In the genomic region with DNA sequence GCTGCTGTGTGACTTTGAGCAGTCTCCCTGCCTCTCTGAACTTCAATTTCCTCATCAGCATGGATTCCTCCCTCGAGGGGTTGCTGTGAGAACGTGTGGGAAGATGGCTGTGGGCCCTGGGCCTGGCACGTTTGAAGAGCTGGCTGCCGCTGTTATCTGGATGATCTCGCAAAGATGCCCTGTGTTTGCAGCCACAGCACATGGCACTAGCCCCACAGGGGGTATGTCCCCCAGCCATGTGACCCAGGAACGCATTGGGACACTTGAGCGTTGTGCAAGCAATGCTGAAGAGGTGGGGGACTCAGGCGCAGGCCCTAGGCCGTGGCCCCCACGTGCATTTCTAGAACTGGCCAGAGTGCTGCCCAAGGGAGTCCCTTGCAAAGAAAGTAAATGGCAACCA, we compare ENCODE assay signal across 32 cellular contexts.
"Had no signal": no experiment of that assay in that cellular context is flagged by ENCODE, and none has a peak within 500 bp of the region (broad histone marks: within the 10 kb centered on the region; RNA-seq: fewer than 3 reads in every experiment).

No MANE protein-coding gene starts in this region.

- H3K9me3 ChIP-seq: adrenal gland, MG63, Peyer's patch, SJSA1 had no signal

- H3K9me3 Mint-ChIP-seq: activated CD4-positive, alpha-beta T cell treated with anti-CD3 and anti-CD28 coated beads, Interleukin-2, amount 10 ng/mL, durations not matched to agents 7 days and 5 days; activated naive CD4-positive, alpha-beta T cell treated with anti-CD3 and anti-CD28 coated beads, Interleukin-2, amount 50 U/mL, for 72 hours; activated T-cell treated with anti-CD3 and anti-CD28 coated beads, Interleukin-2, amount 50 U/mL, for 24 hours; activated T-helper 2 cell treated with anti-CD3 and anti-CD28 coated beads, Interferon-gamma antibody, Interleukin-2, Interleukin-4, amounts not matched to agents 10 μg/mL and 5 μg/mL and 100 μg/mL, durations not matched to agents 14 hours and 24 hours and 36 hours; central memory CD8-positive, alpha-beta T cell had no signal

- H3K27ac Mint-ChIP-seq: activated CD4-positive, alpha-beta T cell treated with anti-CD3 and anti-CD28 coated beads, Interleukin-2, amount 10 ng/mL, durations not matched to agents 7 days and 5 days; activated CD8-positive, alpha-beta T cell treated with anti-CD3 and anti-CD28 coated beads, Interleukin-2, amount 10 ng/mL, durations not matched to agents 7 days and 5 days; activated naive CD4-positive, alpha-beta T cell treated with anti-CD3 and anti-CD28 coated beads, Interleukin-2, amount 50 U/mL, for 72 hours; activated T-cell treated with anti-CD3 and anti-CD28 coated beads, Interleukin-2, amount 50 U/mL, for 24 hours; activated T-helper 2 cell treated with anti-CD3 and anti-CD28 coated beads, Interferon-gamma antibody, Interleukin-2, Interleukin-4, amounts not matched to agents 10 μg/mL and 5 μg/mL and 100 μg/mL, durations not matched to agents 14 hours and 24 hours and 36 hours had no signal

- H3K4me1 ChIP-seq: adrenal gland, Peyer's patch, SJSA1 had no signal

- DNase-seq: activated CD4-positive, alpha-beta T cell treated with anti-CD3 and anti-CD28 coated beads, Interleukin-2, amount 10 ng/mL, durations not matched to agents 7 days and 5 days; activated CD4-positive, alpha-beta T cell treated with anti-CD3 and anti-CD28 coated beads, Interleukin-2, amount 50 U/mL, for 48 hours; activated CD8-positive, alpha-beta T cell treated with anti-CD3 and anti-CD28 coated beads, Interleukin-2, amount 10 ng/mL, durations not matched to agents 7 days and 5 days; activated gamma-delta T cell; activated naive CD4-positive, alpha-beta T cell treated with Interleukin-2 at 50 U/mL for 16 hours; activated T-cell treated with anti-CD3 and anti-CD28 coated beads, Interleukin-2, amount 50 U/mL, for 24 hours; adrenal gland; brain microvascular endothelial cell; Kasumi-1; KG1; MG63; NCI-H1048; NCI-H1105 treated with DMSO at 0.1 percent for 48 hours; NCI-H1436; NCI-H1694; NCI-H1930; NCI-H345; NCI-H524 treated with DMSO at 0.1 percent for 48 hours; NK-92 treated with Interleukin-12 subunit alpha and Interleukin-12 subunit beta, amount 100 ng/mL, for 24 hours; PC-3; RPMI8226; SHP77 treated with DMSO at 0.1 percent for 48 hours; SW 1271; T-helper 1 cell; T-helper 2 cell; T-helper 9 cell; WERI-Rb-1 had no signal

- H3K36me3 ChIP-seq: adrenal gland, brain microvascular endothelial cell, MG63, Peyer's patch, SJSA1, WERI-Rb-1 had no signal

- H3K27me3 ChIP-seq: adrenal gland, Peyer's patch, SJSA1 had no signal

- H3K27ac ChIP-seq: adrenal gland, brain microvascular endothelial cell, Peyer's patch, SJSA1, WERI-Rb-1 had no signal

- ATAC-seq: activated CD8-positive, alpha-beta T cell treated with anti-CD3 and anti-CD28 coated beads, Interleukin-2, amount 10 ng/mL, durations not matched to agents 7 days and 5 days; activated naive CD4-positive, alpha-beta T cell treated with anti-CD3 and anti-CD28 coated beads, Interleukin-2, amount 50 U/mL, for 72 hours; PC-3 had no signal

- H3K4me3 ChIP-seq: adrenal gland, MG63, Peyer's patch, SJSA1 had no signal

- H3K4me3 Mint-ChIP-seq: activated CD4-positive, alpha-beta T cell treated with anti-CD3 and anti-CD28 coated beads, Interleukin-2, amount 10 ng/mL, durations not matched to agents 7 days and 5 days; activated CD8-positive, alpha-beta T cell treated with anti-CD3 and anti-CD28 coated beads, Interleukin-2, amount 10 ng/mL, durations not matched to agents 7 days and 5 days; activated T-cell treated with anti-CD3 and anti-CD28 coated beads, Interleukin-2, amount 50 U/mL, for 24 hours; central memory CD8-positive, alpha-beta T cell had no signal

- H3K36me3 Mint-ChIP-seq: activated naive CD4-positive, alpha-beta T cell treated with anti-CD3 and anti-CD28 coated beads, Interleukin-2, amount 50 U/mL, for 72 hours had no signal

- H3K4me1 Mint-ChIP-seq: activated CD4-positive, alpha-beta T cell treated with anti-CD3 and anti-CD28 coated beads, Interleukin-2, amount 10 ng/mL, durations not matched to agents 7 days and 5 days; central memory CD8-positive, alpha-beta T cell had no signal
